In genomic region chr19:6442087-6442688, GRCh38 we compare ENCODE assay signal across 1 cellular context.
TF ChIP-seq lines count a peak whose summit lies in the region.

No MANE protein-coding gene starts in this region.

TF ChIP-seq in H1, 55 proteins besides CTCF, POLR2A, EP300 and RAD21:
- TF ChIP-seq TCF12 (IDR thresholded peaks at IDR 0.05; ENCODE audit: low read depth, low read length), result no peak
- peak; percentile 68; the same call in 1 of the 2 replicates for TF ChIP-seq KDM1A (IDR thresholded peaks at IDR 0.05; ENCODE audit: borderline replicate concordance, low read length)
TF ChIP-seq in H1: peak in this region for 1.
